9 cellular contexts compared by ENCODE assay signal in the genomic region with DNA sequence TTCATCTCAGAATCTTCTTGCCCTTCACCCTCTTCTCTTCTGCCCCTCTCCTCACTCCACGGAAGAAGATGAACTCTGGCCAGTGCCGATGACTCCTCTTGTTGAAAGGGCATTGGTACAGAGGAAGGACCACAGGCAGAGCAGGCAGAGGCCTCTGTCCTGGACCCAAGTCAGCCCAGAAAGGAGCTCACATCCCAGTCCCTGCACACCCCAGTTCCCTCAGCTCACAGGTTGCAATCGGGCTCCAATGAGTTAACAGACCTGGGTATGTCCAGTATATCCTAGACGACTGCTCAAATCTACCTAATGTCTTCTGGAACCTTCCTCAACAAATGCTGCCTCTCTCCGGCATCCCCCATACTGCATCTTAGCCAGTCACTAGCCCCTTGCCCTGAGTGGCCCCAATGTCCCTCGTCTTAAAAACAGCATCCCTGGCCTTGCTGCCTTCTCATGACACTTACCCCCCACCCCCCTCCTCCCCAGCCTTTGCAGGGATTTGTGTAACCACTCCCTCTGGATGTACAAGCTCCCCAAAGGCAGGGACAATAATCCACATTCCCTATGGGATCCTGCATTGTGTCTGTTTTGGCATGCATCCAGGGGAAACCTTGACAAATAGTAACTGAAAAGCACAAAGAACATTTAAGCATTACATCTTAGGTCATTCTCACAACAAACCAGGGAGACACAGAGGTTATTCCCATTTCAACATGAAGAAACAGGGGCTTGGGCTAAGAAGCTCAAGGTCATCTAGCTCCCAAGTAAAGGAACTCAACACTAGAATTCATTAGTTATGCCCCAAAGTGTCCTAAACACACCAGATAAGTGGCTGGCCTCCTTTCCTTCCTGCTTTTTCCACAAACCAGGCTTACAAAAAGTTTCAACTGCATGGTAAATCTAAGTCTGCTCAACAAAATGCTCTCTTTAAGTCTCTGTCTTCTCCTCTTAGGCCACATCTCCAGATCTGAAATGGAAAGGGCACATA. TPM values are rescaled to one million over a fixed set of nuclear protein-coding genes. Genes with fewer than 3 reads are reported as not detected.
DNase-seq lines count a peak whose midpoint lies in the region; ATAC-seq and TF ChIP-seq lines count a peak whose summit lies in the region.
"Had no signal": no experiment of that assay in that cellular context is flagged by ENCODE, and none has a peak within 500 bp of the region (broad histone marks: within the 10 kb centered on the region; RNA-seq: fewer than 3 reads in every experiment).

No MANE protein-coding gene starts in this region.

- WGBS in psoas muscle, 3 donors: 74 to 78% (median 77%) methylated on average over 6 of the region's 6 CpGs

- H3K4me3 Mint-ChIP-seq in activated T-helper 17 cell treated with anti-CD3 and anti-CD28 coated beads, Interleukin-2, amount 50 U/mL, for 72 hours: peak overlapping the region; percentile 75

- peak overlapping the region; percentile 81 for H3K27ac Mint-ChIP-seq in activated T-helper 17 cell treated with anti-CD3 and anti-CD28 coated beads, Interleukin-2, amount 50 U/mL, for 72 hours

- peak overlapping the region in 4 of 11 experiments; percentile 27 to 42 (median 36); a peak in 6 of 22 replicates for H3K27ac ChIP-seq in BLaER1 treated with 17β-estradiol and CSF1 and Interleukin-3, amounts not matched to agents 10 nM and 100 nM
- H3K27ac ChIP-seq in psoas muscle: no peak overlapping the region
- H3K27ac ChIP-seq: adrenal gland had no signal

- peaks cover 0 to 32% (median 4%) of the 10 kb centered on the region in 11 experiments; a peak in 6 of 22 replicates for H3K36me3 ChIP-seq in BLaER1 treated with 17β-estradiol and CSF1 and Interleukin-3, amounts not matched to agents 10 nM and 100 nM
- H3K36me3 ChIP-seq in psoas muscle (ENCODE audit: insufficient read depth in 1 of 2, low read depth in 1 of 2): no peaks in the 10 kb centered on the region
- H3K36me3 ChIP-seq: adrenal gland had no signal

- 0 out of 22 replicates have a peak overlapping the region, but pooled peaks of 1 of the 11 experiments have one; percentile 11 for H3K9ac ChIP-seq in BLaER1 treated with 17β-estradiol and CSF1 and Interleukin-3, amounts not matched to agents 10 nM and 100 nM

- no peaks in the 10 kb centered on the region for H3K9me3 ChIP-seq in BLaER1 treated with 17β-estradiol and CSF1 and Interleukin-3, amounts not matched to agents 10 nM and 100 nM (replicated peaks in 1 of 11)
- H3K9me3 ChIP-seq in psoas muscle: no peaks in the 10 kb centered on the region
- H3K9me3 ChIP-seq: adrenal gland had no signal

- peaks cover 38% of the 10 kb centered on the region for H3K4me1 Mint-ChIP-seq in activated T-helper 17 cell treated with anti-CD3 and anti-CD28 coated beads, Interleukin-2, amount 50 U/mL, for 72 hours

- peaks cover 13 to 98% (median 54%) of the 10 kb centered on the region in 10 experiments; a peak in 19 of 20 replicates for H3K4me1 ChIP-seq in BLaER1 treated with 17β-estradiol and CSF1 and Interleukin-3, amounts not matched to agents 10 nM and 100 nM
- no peaks in the 10 kb centered on the region for H3K4me1 ChIP-seq in psoas muscle

- no peaks in the 10 kb centered on the region for H3K36me3 Mint-ChIP-seq in activated T-helper 17 cell treated with anti-CD3 and anti-CD28 coated beads, Interleukin-2, amount 50 U/mL, for 72 hours (ENCODE audit: low read depth)

- no peak overlapping the region for H3K4me3 ChIP-seq in BLaER1 treated with 17β-estradiol and CSF1 and Interleukin-3, amounts not matched to agents 10 nM and 100 nM
- no peak overlapping the region for H3K4me3 ChIP-seq in psoas muscle
- H3K4me3 ChIP-seq: adrenal gland had no signal

- H4K20me1 ChIP-seq in BLaER1 treated with 17β-estradiol and CSF1 and Interleukin-3, amounts not matched to agents 10 nM and 100 nM: peaks cover 0 to 49% (median 11%) of the 10 kb centered on the region in 11 experiments; a peak in 10 of 22 replicates

- DNase-seq in EL: peak; percentile 19
- DNase-seq in iris pigment epithelial cell (ENCODE audit: low read depth): peak; percentile 15
- no peak for DNase-seq in GOT3 (lab: John Stamatoyannopoulos, UW)
- DNase-seq in psoas muscle: no peak

- H3K4me2 ChIP-seq in BLaER1 treated with 17β-estradiol and CSF1 and Interleukin-3, amounts not matched to agents 10 nM and 100 nM: peak overlapping the region in 6 of 11 experiments; percentile 27 to 92 (median 75); a peak in 11 of 22 replicates

- H3K27me3 Mint-ChIP-seq in activated T-helper 17 cell treated with anti-CD3 and anti-CD28 coated beads, Interleukin-2, amount 50 U/mL, for 72 hours: no peaks in the 10 kb centered on the region

- no peaks in the 10 kb centered on the region for H3K9me3 Mint-ChIP-seq in activated T-helper 17 cell treated with anti-CD3 and anti-CD28 coated beads, Interleukin-2, amount 50 U/mL, for 72 hours

- intact Hi-C loops in psoas muscle (cut with DNase I): no loop called here

- no peak for ATAC-seq in activated T-helper 17 cell treated with anti-CD3 and anti-CD28 coated beads, Interleukin-2, amount 50 U/mL, for 72 hours (replicated peaks)
- no peak for ATAC-seq in GM18498 (IDR thresholded peaks at IDR 0.05; ENCODE audit: unreplicated experiment)
- ATAC-seq in esophagus mucosa: no peak
- no peak for ATAC-seq in psoas muscle

- no peaks in the 10 kb centered on the region for H3K27me3 ChIP-seq in BLaER1 treated with 17β-estradiol and CSF1 and Interleukin-3, amounts not matched to agents 10 nM and 100 nM
- no peaks in the 10 kb centered on the region for H3K27me3 ChIP-seq in psoas muscle (ENCODE audit: insufficient read depth in 3 of 3, low read length in 2 of 3)
- H3K27me3 ChIP-seq: adrenal gland had no signal

- no peak for TF ChIP-seq CTCF in psoas muscle (IDR thresholded peaks at IDR 0.05)

RNA-seq across cellular contexts. Expression of a gene that starts 45.1 kb away (rescaled TPM):
- 10 to 100 TPM; 16.6 to 32.4 TPM for total RNA-seq in activated T-helper 17 cell treated with anti-CD3 and anti-CD28 coated beads, Interleukin-2, amount 50 U/mL, for 72 hours
- total RNA-seq in esophagus mucosa (7.3 TPM), psoas muscle (under 1 TPM; 0.34 to 0.99 (median 0.62) TPM)
- polyA plus RNA-seq in psoas muscle: under 1 TPM; 0.21 to 0.44 (median 0.33) TPM

Comparison
In these comparisons a context has a peak if more than half of its experiments do, and no peak if none do; other contexts are left out.
1. DNase-seq: peak in EL (single experiment) and iris pigment epithelial cell (single experiment); none in GOT3 (single experiment) and psoas muscle (0 of 2).